In the genomic region with DNA sequence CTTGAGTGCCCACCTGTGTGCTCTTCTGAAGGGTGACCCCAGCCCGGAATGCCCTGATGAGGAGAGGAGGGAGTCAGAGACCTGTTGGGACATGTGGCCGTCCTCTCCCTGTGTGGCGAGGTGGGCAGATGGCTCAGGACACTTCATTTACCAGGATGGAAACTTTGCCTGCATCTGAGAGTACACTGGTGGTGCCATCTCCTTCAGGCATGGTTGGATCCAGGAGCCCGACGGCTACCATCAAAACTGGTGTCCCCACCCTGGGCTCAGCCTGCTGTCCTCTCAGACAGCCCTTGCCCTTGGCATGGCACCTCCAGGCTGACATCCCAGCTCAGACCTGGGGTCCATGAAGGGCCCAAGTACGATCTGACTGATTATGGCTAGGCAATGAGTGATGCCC, we compare ENCODE assay signal across 9 cellular contexts. TPM values are rescaled to one million over a fixed set of nuclear protein-coding genes. Genes with fewer than 3 reads are reported as not detected.
"Had no signal": no experiment of that assay in that cellular context is flagged by ENCODE, and none has a peak within 500 bp of the region (broad histone marks: within the 10 kb centered on the region; RNA-seq: fewer than 3 reads in every experiment).

No MANE protein-coding gene starts in this region.

- H2AFZ ChIP-seq: GM23338 had no signal

- H3K4me3 Mint-ChIP-seq: GM23338, H9 had no signal

- H3K4me3 ChIP-seq: GM23338, K562 had no signal

- H3K4me2 ChIP-seq: GM23338 had no signal

- DNase-seq: H9, HCEC 1CT, IMR-90, KG1 had no signal

- H3K27ac Mint-ChIP-seq: GM23338 had no signal

- FAIRE-seq: H1, H54, K562 had no signal

- H3K9me3 Mint-ChIP-seq: GM23338 had no signal

- ATAC-seq: GM23338, K562 had no signal

RNA-seq across cellular contexts. Expression of a gene that starts 11.2 kb away (rescaled TPM):
- total RNA-seq: HT-29, IMR-90, K562 had no signal
- polyA plus RNA-seq: IMR-90, K562 had no signal
